Comparison of ENCODE assay signal across 8 cellular contexts in genomic region chr6:83215131-83216047, GRCh38. TPM values are rescaled to one million over a fixed set of nuclear protein-coding genes. Genes with fewer than 3 reads are reported as not detected.
DNase-seq lines count a peak whose midpoint lies in the region; ATAC-seq, FAIRE-seq and TF ChIP-seq lines count a peak whose summit lies in the region.

No MANE protein-coding gene starts in this region.

- no peaks in the 10 kb centered on the region for H3K27me3 ChIP-seq in effector memory CD4-positive, alpha-beta T cell (replicated peaks; ENCODE audit: control insufficient read depth, insufficient read depth, low read length, poor library complexity, severe bottlenecking)

- DNase-seq in D721Med (ENCODE audit: insufficient read length, low spot score) (no peak), NCI-H524 (lab: John Stamatoyannopoulos, UW) (peak; percentile 91 to 96), mesothelial cell of epicardium (ENCODE audit: low spot score in 2 of 2, unreplicated experiment in 2 of 2) (peak in 1 of 2 experiments; percentile 48)
- DNase-seq in activated CD4-positive, alpha-beta T cell treated with anti-CD3 and anti-CD28 coated beads, Interleukin-2, amount 50 U/mL, for 1 hour = peak; percentile 44
- peak in 2 of 3 donors; percentile 5 to 26 for DNase-seq in effector memory CD4-positive, alpha-beta T cell
- DNase-seq in stimulated activated naive CD8-positive, alpha-beta T cell treated with anti-CD3 and anti-CD28 coated beads, Interleukin-15, amount 100 ng/mL, for 72 hours = peak; percentile 35 to 66

- no peaks in the 10 kb centered on the region for H3K9me3 Mint-ChIP-seq in mesothelial cell of epicardium
- no peaks in the 10 kb centered on the region for H3K9me3 Mint-ChIP-seq in stimulated activated naive CD8-positive, alpha-beta T cell treated with anti-CD3 and anti-CD28 coated beads, Interleukin-15, amount 100 ng/mL, for 72 hours

- H3K27ac ChIP-seq in effector memory CD4-positive, alpha-beta T cell (ENCODE audit: insufficient read depth, low read length, poor library complexity, severe bottlenecking) = no peak overlapping the region

- H3K27ac Mint-ChIP-seq in mesothelial cell of epicardium = no peak overlapping the region
- H3K27ac Mint-ChIP-seq in stimulated activated naive CD8-positive, alpha-beta T cell treated with anti-CD3 and anti-CD28 coated beads, Interleukin-15, amount 100 ng/mL, for 72 hours = peak overlapping the region in 1 of 2 donors; percentile 27

- no peak overlapping the region for H3K4me3 ChIP-seq in effector memory CD4-positive, alpha-beta T cell (ENCODE audit: insufficient read depth, low read depth, low read length, poor library complexity, severe bottlenecking)

- no peaks in the 10 kb centered on the region for H3K27me3 Mint-ChIP-seq in mesothelial cell of epicardium (ENCODE audit: low read depth)
- peaks cover 7% of the 10 kb centered on the region for H3K27me3 Mint-ChIP-seq in stimulated activated naive CD8-positive, alpha-beta T cell treated with anti-CD3 and anti-CD28 coated beads, Interleukin-15, amount 100 ng/mL, for 72 hours

- no peak overlapping the region for H3K4me3 Mint-ChIP-seq in mesothelial cell of epicardium
- H3K4me3 Mint-ChIP-seq in stimulated activated naive CD8-positive, alpha-beta T cell treated with anti-CD3 and anti-CD28 coated beads, Interleukin-15, amount 100 ng/mL, for 72 hours = no peak overlapping the region

- no peaks in the 10 kb centered on the region for H3K9me3 ChIP-seq in effector memory CD4-positive, alpha-beta T cell (ENCODE audit: control insufficient read depth, low read length)

- peak; percentile 81 for FAIRE-seq in D721Med (lab: Jason Lieb, UNC)

- no peaks in the 10 kb centered on the region for H3K36me3 Mint-ChIP-seq in mesothelial cell of epicardium

- H3K4me1 Mint-ChIP-seq in mesothelial cell of epicardium = peaks cover 3% of the 10 kb centered on the region
- H3K4me1 Mint-ChIP-seq in stimulated activated naive CD8-positive, alpha-beta T cell treated with anti-CD3 and anti-CD28 coated beads, Interleukin-15, amount 100 ng/mL, for 72 hours = no peaks in the 10 kb centered on the region

- H3K36me3 ChIP-seq in effector memory CD4-positive, alpha-beta T cell (ENCODE audit: control insufficient read depth, insufficient read depth, low read length) = no peaks in the 10 kb centered on the region

- peak; percentile 93 for TF ChIP-seq CTCF in D721Med (IDR thresholded peaks at IDR 0.05; ENCODE audit: insufficient read depth, missing control alignments)
- TF ChIP-seq CTCF in mesothelial cell of epicardium (IDR thresholded peaks at IDR 0.05; ENCODE audit: unreplicated experiment) = peak; percentile 51

- no peaks in the 10 kb centered on the region for H3K4me1 ChIP-seq in effector memory CD4-positive, alpha-beta T cell (ENCODE audit: control insufficient read depth, insufficient read depth, low read length, poor library complexity, severe bottlenecking)

- peak; percentile 100 for ATAC-seq in GM19438 (IDR thresholded peaks at IDR 0.05; ENCODE audit: low read depth, unreplicated experiment)
- ATAC-seq in HG03442 (IDR thresholded peaks at IDR 0.05; ENCODE audit: unreplicated experiment) = peak; percentile 100
- peak; percentile 97 for ATAC-seq in stimulated activated naive CD8-positive, alpha-beta T cell treated with anti-CD3 and anti-CD28 coated beads, Interleukin-15, amount 100 ng/mL, for 72 hours

RNA-seq across cellular contexts. Expression of gene RWDD2A, which starts 22.2 kb away (rescaled TPM):
- total RNA-seq in mesothelial cell of epicardium = 6.4 to 6.7 TPM (median 6.4 TPM) in 3 replicates

RNA-seq across cellular contexts. Expression of gene PGM3, which starts 22.3 kb away (rescaled TPM):
- 67.0 to 68.1 TPM (median 67.7 TPM) in 3 replicates for total RNA-seq in mesothelial cell of epicardium
